ENCODE assay signal across 1 cellular context in the genomic region with DNA sequence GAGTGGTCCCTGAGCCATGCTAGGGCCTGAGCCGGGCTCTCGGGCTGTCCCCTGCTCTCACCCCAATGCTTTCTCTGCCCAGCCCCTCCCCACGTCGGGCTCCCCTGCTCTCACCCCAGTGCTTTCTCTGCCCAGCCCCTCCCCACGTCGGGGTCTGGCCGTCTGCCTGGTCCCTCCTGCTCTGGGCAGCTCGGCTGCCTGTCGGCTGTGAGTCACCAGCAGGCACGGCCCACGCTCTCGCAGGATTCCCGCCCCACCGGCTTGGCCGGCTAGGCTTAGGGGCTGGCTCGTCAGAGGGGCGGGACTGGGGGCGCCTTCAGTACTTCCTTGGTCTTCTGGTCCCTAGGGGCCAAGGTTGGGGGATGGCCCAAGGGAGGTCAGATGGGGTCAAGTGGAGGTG.
TF ChIP-seq lines count a peak whose summit lies in the region.

No MANE protein-coding gene starts in this region.

TF ChIP-seq in IMR-90, 13 proteins besides CTCF, POLR2A, EP300 and RAD21 (continued from another document):
- TF ChIP-seq, protein P1, sequence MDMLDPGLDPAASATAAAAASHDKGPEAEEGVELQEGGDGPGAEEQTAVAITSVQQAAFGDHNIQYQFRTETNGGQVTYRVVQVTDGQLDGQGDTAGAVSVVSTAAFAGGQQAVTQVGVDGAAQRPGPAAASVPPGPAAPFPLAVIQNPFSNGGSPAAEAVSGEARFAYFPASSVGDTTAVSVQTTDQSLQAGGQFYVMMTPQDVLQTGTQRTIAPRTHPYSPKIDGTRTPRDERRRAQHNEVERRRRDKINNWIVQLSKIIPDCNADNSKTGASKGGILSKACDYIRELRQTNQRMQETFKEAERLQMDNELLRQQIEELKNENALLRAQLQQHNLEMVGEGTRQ (IDR thresholded peaks at IDR 0.05; ENCODE audit: low read depth, low read length), result no peak
- TF ChIP-seq SMC3 (IDR thresholded peaks at IDR 0.05; ENCODE audit: low read depth, low read length), result no peak
- peak; percentile 59; the same call in 1 of the 2 replicates for TF ChIP-seq MXI1 (IDR thresholded peaks at IDR 0.05; ENCODE audit: borderline replicate concordance, low read depth, low read length)
- no peak for TF ChIP-seq NFE2L2 (IDR thresholded peaks at IDR 0.05; ENCODE audit: low read depth, low read length)
- no peak for TF ChIP-seq CHD1 (IDR thresholded peaks at IDR 0.05; ENCODE audit: low read depth, low read length)
- TF ChIP-seq FOS (IDR thresholded peaks at IDR 0.05; ENCODE audit: low read depth, low read length), result peak; percentile 78; the same call in 1 of the 2 replicates
- TF ChIP-seq BHLHE40 (IDR thresholded peaks at IDR 0.05; ENCODE audit: low read depth, low read length), result peak; percentile 22; the same call in 1 of the 2 replicates
- TF ChIP-seq CEBPB (IDR thresholded peaks at IDR 0.05; ENCODE audit: low read depth, low read length), result no peak
- no peak for TF ChIP-seq RFX5 (IDR thresholded peaks at IDR 0.05; ENCODE audit: low read depth, low read length)
